ENCODE assay signal across 8 cellular contexts in the genomic region with DNA sequence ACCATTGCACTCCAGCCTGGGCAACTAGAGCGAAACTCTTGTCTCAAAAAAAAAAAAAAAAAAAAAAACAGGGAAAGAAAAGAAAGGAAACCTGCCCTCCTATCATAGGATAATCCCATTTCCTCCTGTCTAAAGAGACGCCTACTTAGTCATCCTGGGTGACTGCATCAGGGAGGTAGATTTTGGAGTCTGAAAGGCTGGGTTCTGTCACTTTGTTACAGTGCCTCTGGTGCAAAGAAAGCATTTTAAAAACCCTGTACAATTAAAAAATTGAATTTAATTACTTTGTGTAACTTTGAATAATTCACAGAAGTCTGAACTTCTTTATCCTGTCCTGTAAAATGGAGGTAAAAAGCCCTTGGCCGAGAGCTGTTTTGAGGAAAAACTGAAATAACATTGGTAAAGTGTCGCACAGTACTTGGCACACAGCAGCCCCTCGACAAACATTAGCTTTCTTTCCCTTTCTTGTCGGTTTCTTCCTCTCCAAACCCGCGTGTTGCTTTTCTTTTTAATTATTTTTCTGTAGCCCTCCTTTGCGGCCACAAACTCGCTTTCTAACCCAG. TPM values are rescaled to one million over a fixed set of nuclear protein-coding genes. Genes with fewer than 3 reads are reported as not detected.
DNase-seq lines count a peak whose midpoint lies in the region; ATAC-seq and TF ChIP-seq lines count a peak whose summit lies in the region.

No MANE protein-coding gene starts in this region.

- peaks cover 43% of the 10 kb centered on the region for H3K79me2 ChIP-seq in Karpas-422 (ENCODE audit: low read length)

- H3K36me3 ChIP-seq in Karpas-422 (ENCODE audit: insufficient read depth, low read length), result peaks cover 18% of the 10 kb centered on the region; the same call in 1 of the 2 replicates
- no peaks in the 10 kb centered on the region for H3K36me3 ChIP-seq in breast epithelium

- intact Hi-C loops in Calu3 (cut with micrococcal nuclease; ENCODE audit: unreplicated experiment) (loop anchor here (10.0 kb wide), 1 partner anchor 46 kb away; a partner anchor contains a TSS), breast epithelium (cut with DNase I; ENCODE audit: low total_unique reads) (no loop called here)

- H3K27me3 Mint-ChIP-seq in Calu3 (ENCODE audit: unreplicated experiment), result no peaks in the 10 kb centered on the region

- peak overlapping the region; percentile 97 for H3K4me2 ChIP-seq in Karpas-422 (ENCODE audit: low read depth, low read length, poor library complexity, severe bottlenecking)

- TF ChIP-seq CTCF in Calu3 (IDR thresholded peaks at IDR 0.05; ENCODE audit: unreplicated experiment) (no peak), breast epithelium (IDR thresholded peaks at IDR 0.05) (no peak)

- peaks cover 15% of the 10 kb centered on the region for H3K4me1 Mint-ChIP-seq in Calu3 (ENCODE audit: low read depth, unreplicated experiment)

- H3K4me3 ChIP-seq in Karpas-422 (ENCODE audit: low read length), result peak overlapping the region; percentile 74
- H3K4me3 ChIP-seq in breast epithelium, result peak overlapping the region; percentile 62 to 92 (median 81)

- H3K9ac ChIP-seq in Karpas-422 (ENCODE audit: low read length), result peak overlapping the region; percentile 78

- H3K27ac Mint-ChIP-seq in Calu3 (ENCODE audit: unreplicated experiment), result peak overlapping the region; percentile 91

- peak overlapping the region; percentile 94 for H3K27ac ChIP-seq in Karpas-422 (ENCODE audit: low read length)
- H3K27ac ChIP-seq in breast epithelium, result peak overlapping the region; percentile 89

- peaks cover 14% of the 10 kb centered on the region for H4K20me1 ChIP-seq in Karpas-422 (ENCODE audit: insufficient read depth, low read depth, low read length)

- H3K9me3 ChIP-seq in Karpas-422 (ENCODE audit: low read length), result no peaks in the 10 kb centered on the region
- H3K9me3 ChIP-seq in breast epithelium, result no peaks in the 10 kb centered on the region

- H3K4me1 ChIP-seq in Karpas-422 (ENCODE audit: low read length), result peaks cover 37% of the 10 kb centered on the region
- H3K4me1 ChIP-seq in breast epithelium, result no peaks in the 10 kb centered on the region

- TSS peak; percentile 99 for BruUV-seq in Calu3 (replicated peaks; lab: Mats Ljungman, UMichigan)

- no peaks in the 10 kb centered on the region for H3K9me2 ChIP-seq in Karpas-422 (replicated peaks; ENCODE audit: insufficient read depth, low read length)

- H3K4me3 Mint-ChIP-seq in Calu3 (ENCODE audit: low read depth, unreplicated experiment), result peak overlapping the region; percentile 97

- no peaks in the 10 kb centered on the region for H3K9me3 Mint-ChIP-seq in Calu3 (ENCODE audit: low read depth, unreplicated experiment)

- DNase-seq in Calu3 (no peak), Karpas-422 (no peak), breast epithelium (ENCODE audit: low spot score in 2 of 2) (no peak), lung microvascular endothelial cell (ENCODE audit: low read depth in 2 of 2) (peak; percentile 28 to 68), Ammon's horn (ENCODE audit: low spot score) (no peak)
- DNase-seq in NK-92 treated with Interleukin-12 subunit alpha and Interleukin-12 subunit beta, amount 100 ng/mL, for 24 hours (lab: John Stamatoyannopoulos, UW), result no peak
- DNase-seq in effector CD8-positive, alpha-beta T cell (lab: John Stamatoyannopoulos, UW), result no peak

- no peak for ATAC-seq in GM18517 (IDR thresholded peaks at IDR 0.05; ENCODE audit: unreplicated experiment)

- H2AFZ ChIP-seq in Karpas-422 (ENCODE audit: low read length), result peak overlapping the region; percentile 69; the same call in 1 of the 2 replicates

- H3K27me3 ChIP-seq in Karpas-422 (ENCODE audit: low read length) (no peaks in the 10 kb centered on the region), breast epithelium (no peaks in the 10 kb centered on the region)

- H3K36me3 Mint-ChIP-seq in Calu3 (ENCODE audit: insufficient read depth, unreplicated experiment), result peaks cover 47% of the 10 kb centered on the region

- TF ChIP-seq POLR2A in breast epithelium (IDR thresholded peaks at IDR 0.05), result no peak

- CTCF ChIA-PET in Calu3 (lab: Charles Lee), result interaction anchor here (0.7 to 1.6 kb wide), 7 partner anchors 13 to 739 kb away, joined by 4 to 7 read pairs (median 5); no protein-coding TSS in a partner anchor

RNA-seq across cellular contexts. Expression of a gene that starts 0.7 kb away (rescaled TPM):
- total RNA-seq in Calu3 (2022) (186 and 197 TPM in 2 replicates), breast epithelium (10 to 100 TPM; 31.8 to 87.5 (median 87.4) TPM), lung microvascular endothelial cell (113 and 114 TPM in 2 replicates)
- 201 and 257 TPM in 2 replicates for total RNA-seq in Karpas-422 (2014; rRNA removed; shearing (Covaris generic); ENCODE audit: low replicate concordance)

RNA-seq across cellular contexts. Expression of a gene that starts 40.2 kb away (rescaled TPM):
- total RNA-seq in Calu3 (2022), result 0.66 and 0.88 TPM in 2 replicates
- 12.0 and 26.1 TPM in 2 replicates for total RNA-seq in Karpas-422 (2014; rRNA removed; shearing (Covaris generic); ENCODE audit: low replicate concordance)
- 1 to 10 TPM; 2.4 to 4.1 (median 2.9) TPM for total RNA-seq in breast epithelium
- under 0.01 TPM in 2 replicates for total RNA-seq in lung microvascular endothelial cell

RNA-seq across cellular contexts. Expression of a gene that starts 44.2 kb away (rescaled TPM):
- total RNA-seq in Calu3 (2022), result 1.5 and 1.8 TPM in 2 replicates
- 1.5 TPM in 1 of 2 replicates, not detected in the other for total RNA-seq in Karpas-422 (2014; rRNA removed; shearing (Covaris generic); ENCODE audit: low replicate concordance)
- total RNA-seq in breast epithelium, result 1 to 10 TPM in 2 of 3 donors, under 1 TPM in 1; 0.64 to 6.9 (median 1.2) TPM
- total RNA-seq in lung microvascular endothelial cell, result 0.79 and 0.87 TPM in 2 replicates

RNA-seq across cellular contexts. Expression of a gene that starts 44.8 kb away (rescaled TPM):
- 169 and 193 TPM in 2 replicates for total RNA-seq in Calu3 (2022)
- total RNA-seq in Karpas-422 (2014; rRNA removed; shearing (Covaris generic); ENCODE audit: low replicate concordance), result 262 and 391 TPM in 2 replicates
- total RNA-seq in breast epithelium, result 10 to 100 TPM; 33.4 to 82.8 (median 47.9) TPM
- total RNA-seq in lung microvascular endothelial cell, result 101 and 118 TPM in 2 replicates

Comparison
In these comparisons a context has a peak if more than half of its experiments do, and no peak if none do; other contexts are left out.
1. DNase-seq: peak in lung microvascular endothelial cell (2 of 2); none in Calu3 (single experiment), Karpas-422 (single experiment), breast epithelium (0 of 2), NK-92 treated with Interleukin-12 subunit alpha and Interleukin-12 subunit beta, amount 100 ng/mL, for 24 hours (single experiment), effector CD8-positive, alpha-beta T cell (single experiment) and Ammon's horn (single experiment).